ENCODE assay signal across 23 cellular contexts in genomic region chr1:241012708-241013340, GRCh38.
DNase-seq lines count a peak whose midpoint lies in the region; TF ChIP-seq lines count a peak whose summit lies in the region.
"Had no signal": no experiment of that assay in that cellular context is flagged by ENCODE, and none has a peak within 500 bp of the region (broad histone marks: within the 10 kb centered on the region; RNA-seq: fewer than 3 reads in every experiment).

No MANE protein-coding gene starts in this region.

- no peak overlapping the region for H3K4me3 Mint-ChIP-seq in endodermal cell
- H3K4me3 Mint-ChIP-seq: B cell; CD8-positive, alpha-beta T cell had no signal

- H3K27me3 ChIP-seq in HUES48 (ENCODE audit: control insufficient read depth, insufficient read depth, low read length) (no peaks in the 10 kb centered on the region), endodermal cell (ENCODE audit: control insufficient read depth, insufficient read depth, low read length, poor library complexity, severe bottlenecking) (no peaks in the 10 kb centered on the region), iPS-20b (ENCODE audit: insufficient read depth, low read length) (no peaks in the 10 kb centered on the region), transverse colon (no peaks in the 10 kb centered on the region)
- H3K27me3 ChIP-seq: SJCRH30 had no signal

- intact Hi-C loops in transverse colon (cut with DNase I; ENCODE audit: low total_unique reads), result no loop called here

- no peak for TF ChIP-seq EP300 in transverse colon (IDR thresholded peaks at IDR 0.05; ENCODE audit: low read depth)

- H3K9me3 ChIP-seq in HUES48 (ENCODE audit: control insufficient read depth, insufficient read depth, low read length) (peaks cover 13% of the 10 kb centered on the region), endodermal cell (ENCODE audit: control insufficient read depth, low read length) (no peaks in the 10 kb centered on the region), iPS-20b (ENCODE audit: insufficient read depth, low read depth, low read length) (peaks cover 5% of the 10 kb centered on the region; the same call in 1 of the 2 replicates), transverse colon (no peaks in the 10 kb centered on the region)
- H3K9me3 ChIP-seq: Caco-2, SJCRH30 had no signal

- peak overlapping the region; percentile 85 for H3K27ac ChIP-seq in HUES48 (ENCODE audit: low read depth, low read length)
- no peak overlapping the region for H3K27ac ChIP-seq in endodermal cell (ENCODE audit: low read depth, low read length)
- peak overlapping the region; percentile 94 for H3K27ac ChIP-seq in iPS-20b (ENCODE audit: low read length)
- no peak overlapping the region for H3K27ac ChIP-seq in transverse colon
- H3K27ac ChIP-seq: C4-2B, HL-60, PC-9, SJCRH30 had no signal

- H3K4me1 Mint-ChIP-seq in endodermal cell, result peaks cover 31% of the 10 kb centered on the region
- H3K4me1 Mint-ChIP-seq: B cell had no signal

- H3K4me3 ChIP-seq in HUES48 (ENCODE audit: low read depth, low read length), result 0 out of 2 replicates have a peak overlapping the region, but pooled peaks have one; percentile 11
- H3K4me3 ChIP-seq in endodermal cell (ENCODE audit: low read length), result no peak overlapping the region
- peak overlapping the region; percentile 41; the same call in 1 of the 2 replicates for H3K4me3 ChIP-seq in iPS-20b (ENCODE audit: low read length)
- H3K4me3 ChIP-seq in transverse colon, result no peak overlapping the region
- H3K4me3 ChIP-seq: K562, PC-9, SJCRH30 had no signal

- WGBS in endodermal cell (ENCODE audit: insufficient coverage in 1 of 2, insufficient read length in 1 of 2), 2 experiments, result 71 to 81% methylated on average over 4 to 7 of the region's 7 CpGs
- WGBS in transverse colon (ENCODE audit: low coverage in 1 of 2), 2 donors, result 72 to 83% methylated on average over 6 to 7 of the region's 7 CpGs

- H3K4me1 ChIP-seq in HUES48 (ENCODE audit: control insufficient read depth, insufficient read depth, low read length), result peaks cover 31% of the 10 kb centered on the region
- no peaks in the 10 kb centered on the region for H3K4me1 ChIP-seq in endodermal cell (ENCODE audit: control insufficient read depth, insufficient read depth, low read length)
- peaks cover 29% of the 10 kb centered on the region for H3K4me1 ChIP-seq in iPS-20b (ENCODE audit: insufficient read depth, low read length)
- no peaks in the 10 kb centered on the region for H3K4me1 ChIP-seq in transverse colon
- H3K4me1 ChIP-seq: Caco-2, SJCRH30 had no signal

- peak overlapping the region; percentile 1; the same call in 1 of the 2 replicates for H3K9ac ChIP-seq in HUES48 (ENCODE audit: low read depth, low read length)
- no peak overlapping the region for H3K9ac ChIP-seq in endodermal cell (ENCODE audit: extremely low read depth, low read length, poor library complexity, severe bottlenecking)
- peak overlapping the region; percentile 74; the same call in 1 of the 2 replicates for H3K9ac ChIP-seq in iPS-20b (ENCODE audit: low read depth, low read length)

- no peaks in the 10 kb centered on the region for H3K27me3 Mint-ChIP-seq in endodermal cell (ENCODE audit: insufficient read depth)
- H3K27me3 Mint-ChIP-seq: B cell had no signal

- H3K36me3 ChIP-seq in HUES48 (ENCODE audit: control insufficient read depth, insufficient read depth, low read length) (no peaks in the 10 kb centered on the region), endodermal cell (ENCODE audit: control insufficient read depth, insufficient read depth, low read length) (no peaks in the 10 kb centered on the region), iPS-20b (ENCODE audit: insufficient read depth, low read depth, low read length) (no peaks in the 10 kb centered on the region), transverse colon (no peaks in the 10 kb centered on the region)
- H3K36me3 ChIP-seq: SJCRH30 had no signal

- DNase-seq in endodermal cell (peak; percentile 72), NCI-H1092 treated with DMSO at 0.1 percent for 48 hours (lab: John Stamatoyannopoulos, UW) (no peak), transverse colon (no peak), NCI-H1105 treated with DMSO at 0.1 percent for 48 hours (lab: John Stamatoyannopoulos, UW) (no peak)
- DNase-seq in stimulated activated CD4-positive, alpha-beta T cell treated with anti-CD3 and anti-CD28 coated beads, Interleukin-2, amount 100 ng/mL, for 24 hours, result no peak
- DNase-seq: Caco-2; CD8-positive, alpha-beta T cell; EL; GF-D8; Kasumi-1; NCI-H2029; NCI-H446 treated with DMSO at 0.1 percent for 48 hours; NCI-H526; NCI-H82; NK-92 treated with Interleukin-12 subunit alpha and Interleukin-12 subunit beta, amount 100 ng/mL, for 24 hours; PC-9; SJCRH30 had no signal

- H3K9me3 Mint-ChIP-seq in endodermal cell, result peaks cover 12% of the 10 kb centered on the region

- H3K27ac Mint-ChIP-seq in endodermal cell, result no peak overlapping the region
- H3K27ac Mint-ChIP-seq: B cell; CD8-positive, alpha-beta T cell had no signal

- no peak for TF ChIP-seq POLR2A in transverse colon (IDR thresholded peaks at IDR 0.05)

- TF ChIP-seq CTCF in endodermal cell (conservative IDR thresholded peaks at IDR 0.05) (no peak), transverse colon (IDR thresholded peaks at IDR 0.05) (no peak)

- H3K36me3 Mint-ChIP-seq in endodermal cell (ENCODE audit: low read depth), result peaks cover 3% of the 10 kb centered on the region
- H3K36me3 Mint-ChIP-seq: CD8-positive, alpha-beta T cell had no signal

- in situ Hi-C loops in transverse colon (cut with MboI; ENCODE audit: low pct_ligation_motif_present in 1 of 4, low pct_unique_long_range_greater_than_20kb in 1 of 4, low sequenced_read_pairs in 3 of 4), result no loop called here

Comparison
In these comparisons a context has a peak if more than half of its experiments do, and no peak if none do; other contexts are left out.
1. H3K27ac ChIP-seq: peak in HUES48 (single experiment) and iPS-20b (single experiment); none in endodermal cell (single experiment) and transverse colon (0 of 4).
2. H3K4me3 ChIP-seq: peak in HUES48 (single experiment) and iPS-20b (single experiment); none in endodermal cell (single experiment) and transverse colon (0 of 4).